In the genomic region with DNA sequence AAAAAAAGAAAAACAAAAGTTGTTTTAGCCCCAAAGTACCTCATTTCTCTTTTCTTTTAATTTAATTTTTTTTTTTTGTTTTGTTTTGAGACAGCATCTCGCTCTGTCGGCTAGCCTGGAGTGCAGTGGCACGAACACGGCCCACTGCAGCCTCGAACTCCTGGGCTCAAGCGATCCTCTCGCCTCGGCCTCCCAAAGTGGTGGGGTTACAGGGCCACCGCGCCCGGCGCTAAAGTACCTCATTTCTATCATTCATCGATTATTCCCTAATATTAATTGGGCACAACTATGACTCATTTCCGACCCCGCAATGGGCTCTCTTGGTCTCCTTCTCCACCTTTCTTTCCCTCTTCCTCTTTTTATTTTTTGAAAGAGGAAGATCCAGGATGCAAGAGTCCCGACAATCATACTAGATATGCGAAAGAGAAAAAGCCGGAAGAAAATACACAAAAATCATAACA, we compare ENCODE assay signal across 8 cellular contexts. TPM values are rescaled to one million over a fixed set of nuclear protein-coding genes. Genes with fewer than 3 reads are reported as not detected.
A peak's percentile ranks its signal among the peaks of the same experiment; 100 is the strongest.
DNase-seq lines count a peak whose midpoint lies in the region; ATAC-seq and TF ChIP-seq lines count a peak whose summit lies in the region.

No MANE protein-coding gene starts in this region.

- peaks cover 9% of the 10 kb centered on the region for H3K4me1 ChIP-seq in A673 (ENCODE audit: insufficient read depth, low read length, poor library complexity, severe bottlenecking)
- H3K4me1 ChIP-seq in liver (ENCODE audit: control insufficient read depth in 4 of 4, insufficient read depth in 4 of 4, low read length in 3 of 4), result peaks cover 10 to 25% (median 15%) of the 10 kb centered on the region in 4 donors
- peaks cover 31 to 43% (median 34%) of the 10 kb centered on the region in 4 donors for H3K4me1 ChIP-seq in upper lobe of left lung

- POLR2A ChIA-PET in A673 (lab: Charles Lee; ENCODE audit: low non-redundant PET), result no interaction called here

- DNase-seq in A673 (ENCODE audit: low spot score) (no peak), HFFc6 (no peak), upper lobe of left lung (no peak), T-helper 9 cell (no peak), cortex of kidney (lab: John Stamatoyannopoulos, UW) (no peak)
- DNase-seq in activated T-helper 2 cell treated with anti-CD3 and anti-CD28 coated beads, Interferon-gamma antibody, Interleukin-2, Interleukin-4, amounts not matched to agents 10 μg/mL and 5 μg/mL and 100 μg/mL, durations not matched to agents 14 hours and 24 hours and 36 hours (ENCODE audit: low spot score), result no peak

- no TSS peak for BruUV-seq in A673 (replicated peaks; lab: Mats Ljungman, UMichigan)

- no peak for TF ChIP-seq RAD21 in liver (IDR thresholded peaks at IDR 0.05)

- H3K9me3 ChIP-seq in A673 (ENCODE audit: low read depth, low read length, poor library complexity, severe bottlenecking) (no peaks in the 10 kb centered on the region), liver (ENCODE audit: control insufficient read depth in 4 of 4, low read length in 3 of 4) (no peaks in the 10 kb centered on the region), upper lobe of left lung (no peaks in the 10 kb centered on the region)

- CTCF ChIA-PET in A673 (lab: Charles Lee), result no interaction called here

- H3K36me3 ChIP-seq in A673 (ENCODE audit: insufficient read depth, low read length, poor library complexity, severe bottlenecking), result no peaks in the 10 kb centered on the region
- H3K36me3 ChIP-seq in liver (ENCODE audit: control insufficient read depth in 4 of 4, insufficient read depth in 3 of 4, low read depth in 1 of 4, low read length in 3 of 4), result peaks cover 0 to 2% (median 0%) of the 10 kb centered on the region in 4 donors
- H3K36me3 ChIP-seq in upper lobe of left lung, result peaks cover 0 to 8% (median 2%) of the 10 kb centered on the region in 4 donors

- peaks cover 5% of the 10 kb centered on the region; the same call in 1 of the 2 replicates for H3K9me3 Mint-ChIP-seq in HFFc6
- H3K9me3 Mint-ChIP-seq in activated T-helper 2 cell treated with anti-CD3 and anti-CD28 coated beads, Interferon-gamma antibody, Interleukin-2, Interleukin-4, amounts not matched to agents 10 μg/mL and 5 μg/mL and 100 μg/mL, durations not matched to agents 14 hours and 24 hours and 36 hours, result no peaks in the 10 kb centered on the region

- 53% methylated on average over 18 of the region's 18 CpGs for WGBS in liver
- WGBS in upper lobe of left lung, 2 donors, result 40 to 48% methylated on average over 18 of the region's 18 CpGs

- peak overlapping the region; percentile 98 for H3K4me3 Mint-ChIP-seq in HFFc6
- H3K4me3 Mint-ChIP-seq in activated T-helper 2 cell treated with anti-CD3 and anti-CD28 coated beads, Interferon-gamma antibody, Interleukin-2, Interleukin-4, amounts not matched to agents 10 μg/mL and 5 μg/mL and 100 μg/mL, durations not matched to agents 14 hours and 24 hours and 36 hours (ENCODE audit: low read depth), result peak overlapping the region; percentile 83

- peak overlapping the region; percentile 76 for H3K27ac ChIP-seq in A673 (ENCODE audit: low read depth, low read length, poor library complexity, severe bottlenecking)
- peak overlapping the region; percentile 62 to 74 for H3K27ac ChIP-seq in liver (ENCODE audit: low read depth in 1 of 2, low read length in 2 of 2)
- peak overlapping the region; percentile 81 to 95 (median 92) for H3K27ac ChIP-seq in upper lobe of left lung

- no peak for TF ChIP-seq EP300 in upper lobe of left lung (IDR thresholded peaks at IDR 0.05)

- TF ChIP-seq CTCF in A673 (conservative IDR thresholded peaks at IDR 0.05; ENCODE audit: low read depth, low read length) (no peak), HFFc6 (IDR thresholded peaks at IDR 0.05) (no peak), liver (IDR thresholded peaks at IDR 0.05; ENCODE audit: low read depth, low read length, missing input control) (no peak), upper lobe of left lung (IDR thresholded peaks at IDR 0.05) (no peak)

- TF ChIP-seq POLR2A in upper lobe of left lung (IDR thresholded peaks at IDR 0.05), result no peak

- H3K4me3 ChIP-seq in A673 (ENCODE audit: low read depth, low read length, poor library complexity, severe bottlenecking) (peak overlapping the region; percentile 54), liver (ENCODE audit: low read depth in 1 of 3, low read length in 3 of 3) (peak overlapping the region; percentile 53 to 65 (median 61)), upper lobe of left lung (peak overlapping the region; percentile 0 to 63 (median 50))

- peak overlapping the region; percentile 99 for H3K27ac Mint-ChIP-seq in HFFc6
- H3K27ac Mint-ChIP-seq in activated T-helper 2 cell treated with anti-CD3 and anti-CD28 coated beads, Interferon-gamma antibody, Interleukin-2, Interleukin-4, amounts not matched to agents 10 μg/mL and 5 μg/mL and 100 μg/mL, durations not matched to agents 14 hours and 24 hours and 36 hours, result peak overlapping the region; percentile 99

- peak overlapping the region; percentile 68 to 79 for H3K9ac ChIP-seq in liver (ENCODE audit: low read depth in 1 of 2, low read length in 2 of 2)

- H3K36me3 Mint-ChIP-seq in HFFc6 (ENCODE audit: low read depth), result peaks cover 17% of the 10 kb centered on the region
- H3K36me3 Mint-ChIP-seq in activated T-helper 2 cell treated with anti-CD3 and anti-CD28 coated beads, Interferon-gamma antibody, Interleukin-2, Interleukin-4, amounts not matched to agents 10 μg/mL and 5 μg/mL and 100 μg/mL, durations not matched to agents 14 hours and 24 hours and 36 hours (ENCODE audit: low read depth), result peaks cover 25% of the 10 kb centered on the region

- intact Hi-C loops in A673 (cut with micrococcal nuclease; ENCODE audit: unreplicated experiment), result no loop called here
- intact Hi-C loops in activated T-helper 2 cell treated with anti-CD3 and anti-CD28 coated beads, Interferon-gamma antibody, Interleukin-2, Interleukin-4, amounts not matched to agents 10 μg/mL and 5 μg/mL and 100 μg/mL, durations not matched to agents 14 hours and 24 hours and 36 hours (cut with micrococcal nuclease), result loop anchor here (5.0 to 10.0 kb wide), 3 partner anchors 130 to 195 kb away; partner anchors contain the start of genes ANKRD13D and POLD4

- ATAC-seq in upper lobe of left lung (ENCODE audit: low FRiP score in 2 of 2), result peak in 1 of 2 donors; percentile 54
- ATAC-seq in HG02885 (IDR thresholded peaks at IDR 0.05; ENCODE audit: poor library complexity, unreplicated experiment), result no peak

- H3K27me3 Mint-ChIP-seq in HFFc6 (ENCODE audit: insufficient read depth), result peaks cover 2% of the 10 kb centered on the region
- no peaks in the 10 kb centered on the region for H3K27me3 Mint-ChIP-seq in activated T-helper 2 cell treated with anti-CD3 and anti-CD28 coated beads, Interferon-gamma antibody, Interleukin-2, Interleukin-4, amounts not matched to agents 10 μg/mL and 5 μg/mL and 100 μg/mL, durations not matched to agents 14 hours and 24 hours and 36 hours (ENCODE audit: low read depth)

- H3K27me3 ChIP-seq in A673 (replicated peaks; ENCODE audit: insufficient read depth, low read depth, low read length, poor library complexity), result no peaks in the 10 kb centered on the region
- no peaks in the 10 kb centered on the region for H3K27me3 ChIP-seq in liver (ENCODE audit: control insufficient read depth in 4 of 4, insufficient read depth in 4 of 4, low read length in 3 of 4)
- no peaks in the 10 kb centered on the region for H3K27me3 ChIP-seq in upper lobe of left lung

- H3K4me1 Mint-ChIP-seq in HFFc6 (ENCODE audit: low read depth), result peaks cover 38% of the 10 kb centered on the region
- peaks cover 35% of the 10 kb centered on the region for H3K4me1 Mint-ChIP-seq in activated T-helper 2 cell treated with anti-CD3 and anti-CD28 coated beads, Interferon-gamma antibody, Interleukin-2, Interleukin-4, amounts not matched to agents 10 μg/mL and 5 μg/mL and 100 μg/mL, durations not matched to agents 14 hours and 24 hours and 36 hours (ENCODE audit: low read depth)

RNA-seq across cellular contexts. Expression of gene AIP, which starts 0.5 kb away (rescaled TPM):
- total RNA-seq in A673 (2021), result 66.0 and 77.9 TPM in 2 replicates
- total RNA-seq in HFFc6 (2021; fragmentation: NEBNext Ultra II Directional; extraction: Animal tissue kit (Norgen Biotek cat#: 25700)), result 10 to 100 TPM; 53.0 to 59.4 (median 55.1) TPM
- 190 and 191 TPM in 2 replicates for total RNA-seq in activated T-helper 2 cell treated with anti-CD3 and anti-CD28 coated beads, Interferon-gamma antibody, Interleukin-2, Interleukin-4, amounts not matched to agents 10 μg/mL and 5 μg/mL and 100 μg/mL, durations not matched to agents 14 hours and 24 hours and 36 hours
- total RNA-seq in liver, result 10 to 100 TPM; 17.6 to 21.5 TPM
- 10 to 100 TPM; 24.7 to 28.2 TPM for polyA plus RNA-seq in liver
- 100 to 1,000 TPM in 1 of 6 donors, 10 to 100 TPM in 5; 51.1 to 101 (median 75.3) TPM for total RNA-seq in upper lobe of left lung

RNA-seq across cellular contexts. Expression of gene TMEM134, which starts 13.3 kb away (rescaled TPM):
- total RNA-seq in A673 (2021) (36.0 and 40.3 TPM in 2 replicates), liver (10 to 100 TPM; 10.2 to 50.8 TPM), upper lobe of left lung (100 to 1,000 TPM in 1 of 6 donors, 10 to 100 TPM in 5; 51.2 to 102 (median 75.2) TPM)
- 10 to 100 TPM; 28.5 to 43.7 (median 32.2) TPM for total RNA-seq in HFFc6 (2021; fragmentation: NEBNext Ultra II Directional; extraction: Animal tissue kit (Norgen Biotek cat#: 25700))
- 58.5 and 62.0 TPM in 2 replicates for total RNA-seq in activated T-helper 2 cell treated with anti-CD3 and anti-CD28 coated beads, Interferon-gamma antibody, Interleukin-2, Interleukin-4, amounts not matched to agents 10 μg/mL and 5 μg/mL and 100 μg/mL, durations not matched to agents 14 hours and 24 hours and 36 hours
- 10 to 100 TPM; 76.3 to 86.9 TPM for polyA plus RNA-seq in liver

RNA-seq across cellular contexts. Expression of gene PITPNM1, which starts 22.9 kb away (rescaled TPM):
- total RNA-seq in A673 (2021) (55.9 and 60.9 TPM in 2 replicates), liver (1 to 10 TPM; 3.2 to 6.9 TPM), upper lobe of left lung (10 to 100 TPM; 32.0 to 90.1 (median 40.7) TPM)
- total RNA-seq in HFFc6 (2021; fragmentation: NEBNext Ultra II Directional; extraction: Animal tissue kit (Norgen Biotek cat#: 25700)), result 10 to 100 TPM; 19.6 to 30.3 (median 23.5) TPM
- 118 and 120 TPM in 2 replicates for total RNA-seq in activated T-helper 2 cell treated with anti-CD3 and anti-CD28 coated beads, Interferon-gamma antibody, Interleukin-2, Interleukin-4, amounts not matched to agents 10 μg/mL and 5 μg/mL and 100 μg/mL, durations not matched to agents 14 hours and 24 hours and 36 hours
- polyA plus RNA-seq in liver, result 1 to 10 TPM; 1.3 to 9.3 TPM

RNA-seq across cellular contexts. Expression of gene CDK2AP2, which starts 25.7 kb away (rescaled TPM):
- total RNA-seq in A673 (2021), result 48.1 and 51.3 TPM in 2 replicates
- total RNA-seq in HFFc6 (2021; fragmentation: NEBNext Ultra II Directional; extraction: Animal tissue kit (Norgen Biotek cat#: 25700)), result 10 to 100 TPM; 29.3 to 36.0 (median 31.5) TPM
- total RNA-seq in activated T-helper 2 cell treated with anti-CD3 and anti-CD28 coated beads, Interferon-gamma antibody, Interleukin-2, Interleukin-4, amounts not matched to agents 10 μg/mL and 5 μg/mL and 100 μg/mL, durations not matched to agents 14 hours and 24 hours and 36 hours, result 117 and 119 TPM in 2 replicates
- 10 to 100 TPM; 14.1 to 32.5 TPM for total RNA-seq in liver
- 100 to 1,000 TPM in 1 of 2 donors, 10 to 100 TPM in 1; 80.7 to 126 TPM for polyA plus RNA-seq in liver
- total RNA-seq in upper lobe of left lung, result 100 to 1,000 TPM in 2 of 6 donors, 10 to 100 TPM in 4; 36.7 to 119 (median 89.0) TPM

RNA-seq across cellular contexts. Expression of gene CABP4, which starts 27.2 kb away (rescaled TPM):
- total RNA-seq in A673 (2021), result not detected in 2 replicates
- not detected for total RNA-seq in HFFc6 (2021; fragmentation: NEBNext Ultra II Directional; extraction: Animal tissue kit (Norgen Biotek cat#: 25700))
- total RNA-seq in activated T-helper 2 cell treated with anti-CD3 and anti-CD28 coated beads, Interferon-gamma antibody, Interleukin-2, Interleukin-4, amounts not matched to agents 10 μg/mL and 5 μg/mL and 100 μg/mL, durations not matched to agents 14 hours and 24 hours and 36 hours, result 0.73 and 1.0 TPM in 2 replicates
- 1 to 10 TPM; 2.1 to 2.9 TPM for total RNA-seq in liver
- polyA plus RNA-seq in liver, result 1 to 10 TPM in 1 of 2 donors, under 1 TPM in 1; 0.85 to 1.2 TPM
- 1 to 10 TPM; 1.5 to 4.7 (median 2.3) TPM for total RNA-seq in upper lobe of left lung
